9 cellular contexts compared by ENCODE assay signal in the genomic region with DNA sequence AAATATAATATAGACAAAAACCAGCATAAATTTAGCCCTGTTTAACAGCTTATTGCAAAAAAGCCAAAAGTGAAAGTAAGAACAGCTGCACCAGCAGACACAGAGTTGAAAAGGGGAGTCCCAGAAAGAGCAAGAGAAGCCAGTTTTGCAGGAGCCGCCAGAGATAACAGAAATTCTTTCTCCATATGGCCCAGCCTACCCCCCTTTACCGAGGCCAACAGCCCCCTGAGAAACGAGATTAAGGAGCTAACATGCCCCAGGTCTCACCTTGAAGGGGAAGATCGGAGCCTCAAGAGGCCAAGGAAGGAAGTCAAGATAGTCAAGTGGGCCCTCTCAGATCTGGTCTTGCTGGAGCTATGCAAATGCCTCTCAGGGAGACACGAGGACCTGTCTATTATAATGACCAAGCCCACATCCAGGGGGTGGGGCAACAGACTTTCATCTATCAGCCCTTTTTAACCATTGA. TPM values are rescaled to one million over a fixed set of nuclear protein-coding genes. Genes with fewer than 3 reads are reported as not detected.
DNase-seq lines count a peak whose midpoint lies in the region; ATAC-seq and TF ChIP-seq lines count a peak whose summit lies in the region.
"Had no signal": no experiment of that assay in that cellular context is flagged by ENCODE, and none has a peak within 500 bp of the region (broad histone marks: within the 10 kb centered on the region; RNA-seq: fewer than 3 reads in every experiment).

No MANE protein-coding gene starts in this region.

- H3K4me1 ChIP-seq in GM23338 (ENCODE audit: insufficient read depth) (peaks cover 23% of the 10 kb centered on the region), thoracic aorta (ENCODE audit: control insufficient read depth in 1 of 2, low read depth in 2 of 2) (peaks cover 14 to 48% of the 10 kb centered on the region in 2 donors)

- H3K4me2 ChIP-seq in GM23338, result 0 out of 2 replicates have a peak overlapping the region, but pooled peaks have one; percentile 29

- POLR2A ChIA-PET in T-cell (lab: Charles Lee), result no interaction called here

- TF ChIP-seq CTCF in GM23338 (conservative IDR thresholded peaks at IDR 0.05; ENCODE audit: low read depth in 2 of 2) (no peak), fibroblast of the aortic adventitia (IDR thresholded peaks at IDR 0.05; ENCODE audit: insufficient read depth, low read length) (no peak), thoracic aorta (IDR thresholded peaks at IDR 0.05) (no peak)

- no peaks in the 10 kb centered on the region for H3K27me3 ChIP-seq in GM23338 (ENCODE audit: insufficient read depth)
- H3K27me3 ChIP-seq in thoracic aorta (replicated peaks; ENCODE audit: insufficient read depth), result no peaks in the 10 kb centered on the region

- no peak overlapping the region for H2AFZ ChIP-seq in GM23338

- H3K27ac ChIP-seq in GM23338 (ENCODE audit: low read depth) (no peak overlapping the region), thoracic aorta (peak overlapping the region in 1 of 2 donors; percentile 36)
- H3K27ac ChIP-seq: SK-N-MC had no signal

- CTCF ChIA-PET in T-cell (lab: Charles Lee), result interaction anchor here in 1 of 2 donors (1.0 kb wide), 1 partner anchor 26 kb away, joined by 6 read pairs; no protein-coding TSS in a partner anchor

- H3K9me3 Mint-ChIP-seq in GM23338, result peaks cover 13% of the 10 kb centered on the region; the same call in 2 of the 3 replicates
- H3K9me3 Mint-ChIP-seq in T-cell, result no peaks in the 10 kb centered on the region

- H3K4me3 ChIP-seq in GM23338, result no peak overlapping the region
- H3K4me3 ChIP-seq in fibroblast of the aortic adventitia (ENCODE audit: low read depth, low read length), result peak overlapping the region; percentile 62
- H3K4me3 ChIP-seq in thoracic aorta, result peak overlapping the region; percentile 17
- H3K4me3 ChIP-seq: SK-N-MC had no signal

- peak; percentile 36 for ATAC-seq in GM18520 (IDR thresholded peaks at IDR 0.05; ENCODE audit: unreplicated experiment)
- ATAC-seq in GM23338, result no peak
- ATAC-seq in T-cell (replicated peaks in 1 of 4), result peak; percentile 15 to 56 (median 34)
- no peak for ATAC-seq in thoracic aorta (ENCODE audit: insufficient number of reproducible peaks, low FRiP score, low read depth)

- H3K27me3 Mint-ChIP-seq in GM23338 (ENCODE audit: insufficient read depth, low read depth, poor library complexity) (peaks cover 10% of the 10 kb centered on the region), T-cell (peaks cover 0 to 2% of the 10 kb centered on the region in 2 donors)

- no peaks in the 10 kb centered on the region for H4K20me1 ChIP-seq in GM23338 (replicated peaks; ENCODE audit: insufficient read depth)

- H3K27ac Mint-ChIP-seq in GM23338 (no peak overlapping the region), T-cell (peak overlapping the region; percentile 83 to 88)

- H3K9me2 ChIP-seq in GM23338 (ENCODE audit: insufficient read depth), result no peaks in the 10 kb centered on the region

- peaks cover 41% of the 10 kb centered on the region for H3K4me1 Mint-ChIP-seq in GM23338
- peaks cover 59 to 67% (median 66%) of the 10 kb centered on the region in 3 donors for H3K4me1 Mint-ChIP-seq in T-cell

- no peaks in the 10 kb centered on the region for H3K9me3 ChIP-seq in thoracic aorta

- H3K36me3 ChIP-seq in GM23338 (ENCODE audit: insufficient read depth), result no peaks in the 10 kb centered on the region
- no peaks in the 10 kb centered on the region for H3K36me3 ChIP-seq in thoracic aorta

- H3K36me3 Mint-ChIP-seq in GM23338 (ENCODE audit: low read depth) (peaks cover 5% of the 10 kb centered on the region; the same call in 1 of the 3 replicates), T-cell (peaks cover 2% of the 10 kb centered on the region)

- H3F3A ChIP-seq in GM23338 (replicated peaks; ENCODE audit: low read depth), result no peaks in the 10 kb centered on the region

- H3K4me3 Mint-ChIP-seq in GM23338 (no peak overlapping the region), T-cell (peak overlapping the region; percentile 59 to 72 (median 71))

- H3K79me2 ChIP-seq in GM23338 (replicated peaks; ENCODE audit: insufficient read depth), result peaks cover 9% of the 10 kb centered on the region

- DNase-seq in GM23338 (ENCODE audit: low spot score) (peak; percentile 18), T-cell (peak in 25 of 34 experiments; percentile 3 to 35 (median 20)), fibroblast of the aortic adventitia (ENCODE audit: low read depth) (peak; percentile 44), thoracic aorta (ENCODE audit: low spot score) (no peak), NCI-H748 (lab: John Stamatoyannopoulos, UW; ENCODE audit: unreplicated experiment) (no peak), 8988T (no peak), SIG-M5 treated with dmso at 0.1 percent for 504 hours (lab: John Stamatoyannopoulos, UW; ENCODE audit: unreplicated experiment) (no peak)

TF ChIP-seq in GM23338, 12 proteins besides CTCF, POLR2A, EP300 and RAD21 (continues in another document):
- no peak for TF ChIP-seq ZNF114 (CRISPR knock-in tag; IDR thresholded peaks at IDR 0.05)
- TF ChIP-seq CREB1 (CRISPR knock-in tag; IDR thresholded peaks at IDR 0.05; ENCODE audit: low read depth), result no peak
- TF ChIP-seq ZNF331 (CRISPR knock-in tag; IDR thresholded peaks at IDR 0.05; ENCODE audit: low read depth), result no peak
- no peak for TF ChIP-seq EZH2phosphoT487 (IDR thresholded peaks at IDR 0.05; ENCODE audit: unreplicated experiment)
- TF ChIP-seq POLR2AphosphoS5 (IDR thresholded peaks at IDR 0.05; ENCODE audit: low read depth), result no peak
- TF ChIP-seq NANOG (IDR thresholded peaks at IDR 0.05; ENCODE audit: borderline replicate concordance), result no peak
- TF ChIP-seq, protein P1, sequence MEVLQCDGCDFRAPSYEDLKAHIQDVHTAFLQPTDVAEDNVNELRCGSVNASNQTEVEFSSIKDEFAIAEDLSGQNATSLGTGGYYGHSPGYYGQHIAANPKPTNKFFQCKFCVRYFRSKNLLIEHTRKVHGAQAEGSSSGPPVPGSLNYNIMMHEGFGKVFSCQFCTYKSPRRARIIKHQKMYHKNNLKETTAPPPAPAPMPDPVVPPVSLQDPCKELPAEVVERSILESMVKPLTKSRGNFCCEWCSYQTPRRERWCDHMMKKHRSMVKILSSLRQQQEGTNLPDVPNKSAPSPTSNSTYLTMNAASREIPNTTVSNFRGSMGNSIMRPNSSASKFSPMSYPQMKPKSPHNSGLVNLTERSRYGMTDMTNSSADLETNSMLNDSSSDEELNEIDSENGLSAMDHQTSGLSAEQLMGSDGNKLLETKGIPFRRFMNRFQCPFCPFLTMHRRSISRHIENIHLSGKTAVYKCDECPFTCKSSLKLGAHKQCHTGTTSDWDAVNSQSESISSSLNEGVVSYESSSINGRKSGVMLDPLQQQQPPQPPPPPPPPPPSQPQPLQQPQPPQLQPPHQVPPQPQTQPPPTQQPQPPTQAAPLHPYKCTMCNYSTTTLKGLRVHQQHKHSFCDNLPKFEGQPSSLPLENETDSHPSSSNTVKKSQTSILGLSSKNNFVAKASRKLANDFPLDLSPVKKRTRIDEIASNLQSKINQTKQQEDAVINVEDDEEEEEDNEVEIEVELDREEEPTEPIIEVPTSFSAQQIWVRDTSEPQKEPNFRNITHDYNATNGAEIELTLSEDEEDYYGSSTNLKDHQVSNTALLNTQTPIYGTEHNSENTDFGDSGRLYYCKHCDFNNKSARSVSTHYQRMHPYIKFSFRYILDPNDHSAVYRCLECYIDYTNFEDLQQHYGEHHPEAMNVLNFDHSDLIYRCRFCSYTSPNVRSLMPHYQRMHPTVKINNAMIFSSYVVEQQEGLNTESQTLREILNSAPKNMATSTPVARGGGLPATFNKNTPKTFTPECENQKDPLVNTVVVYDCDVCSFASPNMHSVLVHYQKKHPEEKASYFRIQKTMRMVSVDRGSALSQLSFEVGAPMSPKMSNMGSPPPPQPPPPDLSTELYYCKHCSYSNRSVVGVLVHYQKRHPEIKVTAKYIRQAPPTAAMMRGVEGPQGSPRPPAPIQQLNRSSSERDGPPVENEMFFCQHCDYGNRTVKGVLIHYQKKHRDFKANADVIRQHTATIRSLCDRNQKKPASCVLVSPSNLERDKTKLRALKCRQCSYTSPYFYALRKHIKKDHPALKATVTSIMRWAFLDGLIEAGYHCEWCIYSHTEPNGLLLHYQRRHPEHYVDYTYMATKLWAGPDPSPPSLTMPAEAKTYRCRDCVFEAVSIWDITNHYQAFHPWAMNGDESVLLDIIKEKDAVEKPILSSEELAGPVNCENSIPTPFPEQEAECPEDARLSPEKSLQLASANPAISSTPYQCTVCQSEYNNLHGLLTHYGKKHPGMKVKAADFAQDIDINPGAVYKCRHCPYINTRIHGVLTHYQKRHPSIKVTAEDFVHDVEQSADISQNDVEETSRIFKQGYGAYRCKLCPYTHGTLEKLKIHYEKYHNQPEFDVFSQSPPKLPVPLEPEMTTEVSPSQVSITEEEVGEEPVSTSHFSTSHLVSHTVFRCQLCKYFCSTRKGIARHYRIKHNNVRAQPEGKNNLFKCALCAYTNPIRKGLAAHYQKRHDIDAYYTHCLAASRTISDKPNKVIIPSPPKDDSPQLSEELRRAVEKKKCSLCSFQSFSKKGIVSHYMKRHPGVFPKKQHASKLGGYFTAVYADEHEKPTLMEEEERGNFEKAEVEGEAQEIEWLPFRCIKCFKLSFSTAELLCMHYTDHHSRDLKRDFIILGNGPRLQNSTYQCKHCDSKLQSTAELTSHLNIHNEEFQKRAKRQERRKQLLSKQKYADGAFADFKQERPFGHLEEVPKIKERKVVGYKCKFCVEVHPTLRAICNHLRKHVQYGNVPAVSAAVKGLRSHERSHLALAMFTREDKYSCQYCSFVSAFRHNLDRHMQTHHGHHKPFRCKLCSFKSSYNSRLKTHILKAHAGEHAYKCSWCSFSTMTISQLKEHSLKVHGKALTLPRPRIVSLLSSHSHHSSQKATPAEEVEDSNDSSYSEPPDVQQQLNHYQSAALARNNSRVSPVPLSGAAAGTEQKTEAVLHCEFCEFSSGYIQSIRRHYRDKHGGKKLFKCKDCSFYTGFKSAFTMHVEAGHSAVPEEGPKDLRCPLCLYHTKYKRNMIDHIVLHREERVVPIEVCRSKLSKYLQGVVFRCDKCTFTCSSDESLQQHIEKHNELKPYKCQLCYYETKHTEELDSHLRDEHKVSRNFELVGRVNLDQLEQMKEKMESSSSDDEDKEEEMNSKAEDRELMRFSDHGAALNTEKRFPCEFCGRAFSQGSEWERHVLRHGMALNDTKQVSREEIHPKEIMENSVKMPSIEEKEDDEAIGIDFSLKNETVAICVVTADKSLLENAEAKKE (CRISPR knock-in tag; IDR thresholded peaks at IDR 0.05), result no peak

RNA-seq across cellular contexts. Expression of a gene that starts 4.8 kb away (rescaled TPM):
- 14.9 and 17.2 TPM in 2 replicates for total RNA-seq in GM23338 (2014; rRNA removed; shearing (Covaris generic))
- 4.8 and 6.4 TPM in 2 replicates for polyA plus RNA-seq in GM23338 (2016; fragmentation: Nextera tagmentation; extraction: Ambion mirVana)
- total RNA-seq in T-cell, result 10 to 100 TPM in 4 of 5 donors, 1 to 10 TPM in 1; 9.4 to 20.7 (median 15.8) TPM
- 22.3 and 26.9 TPM in 2 replicates for total RNA-seq in fibroblast of the aortic adventitia (ENCODE audit: low replicate concordance)
- 10 to 100 TPM; 47.8 to 72.7 TPM for total RNA-seq in thoracic aorta

RNA-seq across cellular contexts. Expression of a gene that starts 4.9 kb away (rescaled TPM):
- 36.7 and 49.8 TPM in 2 replicates for total RNA-seq in GM23338 (2014; rRNA removed; shearing (Covaris generic))
- 10.3 TPM in 2 replicates for polyA plus RNA-seq in GM23338 (2016; fragmentation: Nextera tagmentation; extraction: Ambion mirVana)
- total RNA-seq in T-cell (10 to 100 TPM; 25.6 to 40.9 (median 35.3) TPM), fibroblast of the aortic adventitia (ENCODE audit: low replicate concordance) (10.8 and 18.9 TPM in 2 replicates), thoracic aorta (10 to 100 TPM; 19.8 to 30.5 TPM)

Comparison
In these comparisons a context has a peak if more than half of its experiments do, and no peak if none do; other contexts are left out.
1. ATAC-seq: peak in GM18520 (single experiment) and T-cell (4 of 4); none in GM23338 (single experiment) and thoracic aorta (single experiment).
2. DNase-seq: peak in GM23338 (single experiment), T-cell (25 of 34) and fibroblast of the aortic adventitia (single experiment); none in thoracic aorta (single experiment), NCI-H748 (single experiment), 8988T (single experiment) and SIG-M5 treated with dmso at 0.1 percent for 504 hours (single experiment).